ENCODE assay signal across 23 cellular contexts in genomic region chr1:222040163-222040900, GRCh38.
DNase-seq lines count a peak whose midpoint lies in the region; ATAC-seq and TF ChIP-seq lines count a peak whose summit lies in the region.
"Had no signal": no experiment of that assay in that cellular context is flagged by ENCODE, and none has a peak within 500 bp of the region (broad histone marks: within the 10 kb centered on the region; RNA-seq: fewer than 3 reads in every experiment).

No MANE protein-coding gene starts in this region.

- peaks cover 0 to 1% of the 10 kb centered on the region in 2 donors for H3K4me1 Mint-ChIP-seq in natural killer cell

- H3K36me3 ChIP-seq in heart right ventricle (no peaks in the 10 kb centered on the region), gastrocnemius medialis (no peaks in the 10 kb centered on the region)
- H3K36me3 ChIP-seq: BLaER1 had no signal

- H3K27me3 ChIP-seq in heart right ventricle (no peaks in the 10 kb centered on the region), gastrocnemius medialis (no peaks in the 10 kb centered on the region)
- H3K27me3 ChIP-seq: BLaER1 had no signal

- peaks cover 3 to 57% (median 24%) of the 10 kb centered on the region in 9 donors for H3K4me1 ChIP-seq in heart right ventricle
- H3K4me1 ChIP-seq in gastrocnemius medialis = peaks cover 35 to 55% of the 10 kb centered on the region in 2 donors

- no peak for TF ChIP-seq CTCF in heart right ventricle (IDR thresholded peaks at IDR 0.05)
- TF ChIP-seq CTCF in gastrocnemius medialis (IDR thresholded peaks at IDR 0.05 in 4 of 5, conservative IDR thresholded peaks at IDR 0.05 in 1 of 5) = no peak
- TF ChIP-seq CTCF in natural killer cell (IDR thresholded peaks at IDR 0.05) = no peak

- intact Hi-C loops in heart right ventricle (cut with DNase I) = loop anchor here in 2 of 10 donors (5.0 to 10.0 kb wide), 2 partner anchors 296 to 298 kb away; partner anchors contain the start of gene DUSP10 (in 2 of the 2)
- intact Hi-C loops in gastrocnemius medialis (cut with DNase I; ENCODE audit: low total_unique reads) = loop anchor here (2.0 to 5.0 kb wide), 4 partner anchors 153 to 478 kb away; partner anchors contain the start of gene DUSP10
- intact Hi-C loops in natural killer cell (cut with micrococcal nuclease) = no loop called here

- H3K9me3 ChIP-seq in heart right ventricle (peaks cover 0 to 5% (median 0%) of the 10 kb centered on the region in 11 donors), gastrocnemius medialis (no peaks in the 10 kb centered on the region)
- H3K9me3 ChIP-seq: BLaER1 had no signal

- 58 to 66% methylated on average over 11 of the region's 11 CpGs for WGBS in heart right ventricle, 2 donors

- H3K4me3 Mint-ChIP-seq in natural killer cell = no peak overlapping the region
- H3K4me3 Mint-ChIP-seq: CD4-positive, alpha-beta T cell; HFFc6 had no signal

- H3K4me3 ChIP-seq in heart right ventricle (no peak overlapping the region), gastrocnemius medialis (peak overlapping the region; percentile 36 to 46 (median 41))
- H3K4me3 ChIP-seq: BLaER1 had no signal

- no peaks in the 10 kb centered on the region for H3K36me3 Mint-ChIP-seq in natural killer cell

- no peak for TF ChIP-seq POLR2A in gastrocnemius medialis (IDR thresholded peaks at IDR 0.05)

- H3K27me3 Mint-ChIP-seq in natural killer cell (ENCODE audit: low read depth in 2 of 2) = peaks cover 3 to 5% of the 10 kb centered on the region in 2 donors

- peak overlapping the region; percentile 2 to 82 (median 58) for H3K27ac ChIP-seq in heart right ventricle
- peak overlapping the region; percentile 83 to 95 (median 89) for H3K27ac ChIP-seq in gastrocnemius medialis
- H3K27ac ChIP-seq: 22Rv1, BLaER1 had no signal

- in situ Hi-C loops in gastrocnemius medialis (cut with MboI; ENCODE audit: low sequenced_read_pairs in 4 of 4) = no loop called here

- no peak overlapping the region for H3K27ac Mint-ChIP-seq in natural killer cell
- H3K27ac Mint-ChIP-seq: CD4-positive, alpha-beta T cell; HFFc6 had no signal

- H3K9me3 Mint-ChIP-seq in natural killer cell = no peaks in the 10 kb centered on the region
- H3K9me3 Mint-ChIP-seq: CD4-positive, alpha-beta T cell; HFFc6 had no signal

- peak; percentile 39 for DNase-seq in DMS 273 (lab: John Stamatoyannopoulos, UW; ENCODE audit: unreplicated experiment)
- DNase-seq in DMS 273 treated with DMSO at 0.1 percent for 48 hours (lab: John Stamatoyannopoulos, UW) = no peak
- DNase-seq in heart right ventricle = peak in 1 of 2 donors; percentile 48
- DNase-seq in myocyte (ENCODE audit: low read depth) = peak; percentile 47
- DNase-seq in gastrocnemius medialis = peak; percentile 43 to 80
- no peak for DNase-seq in iPS-NIHi11 (ENCODE audit: low spot score)
- DNase-seq in natural killer cell = no peak
- DNase-seq: ACHN; CD4-positive, alpha-beta T cell; COR-L47; GDM1; H7; HFFc6; MM.1S; NCI-H1048; NCI-H1436; NCI-H187 treated with DMSO at 0.1 percent for 48 hours; NCI-H524; NCI-H774 had no signal

- ATAC-seq in heart right ventricle (peak; percentile 32 to 71 (median 56)), gastrocnemius medialis (peak; percentile 87 to 88), GM19351 (IDR thresholded peaks at IDR 0.05; ENCODE audit: unreplicated experiment) (no peak), natural killer cell (no peak)
- ATAC-seq: Panc1 had no signal

Comparison
In these comparisons a context has a peak if more than half of its experiments do, and no peak if none do; other contexts are left out.
1. DNase-seq: peak in DMS 273 (single experiment), myocyte (single experiment) and gastrocnemius medialis (2 of 2); none in DMS 273 treated with DMSO at 0.1 percent for 48 hours (single experiment), iPS-NIHi11 (single experiment) and natural killer cell (single experiment).
2. ATAC-seq: peak in heart right ventricle (8 of 8) and gastrocnemius medialis (2 of 2); none in GM19351 (single experiment) and natural killer cell (0 of 3).
3. H3K4me3 ChIP-seq: peak in gastrocnemius medialis (4 of 4); none in heart right ventricle (0 of 10).